8 cellular contexts compared by ENCODE assay signal in genomic region chr3:72487078-72487765, GRCh38. TPM values are rescaled to one million over a fixed set of nuclear protein-coding genes. Genes with fewer than 3 reads are reported as not detected.
A peak's percentile ranks its signal among the peaks of the same experiment; 100 is the strongest.
DNase-seq lines count a peak whose midpoint lies in the region; ATAC-seq, FAIRE-seq and TF ChIP-seq lines count a peak whose summit lies in the region.

No MANE protein-coding gene starts in this region.

- H3K27me3 Mint-ChIP-seq in nephron (ENCODE audit: low read depth): peaks cover 39% of the 10 kb centered on the region

- H3K4me3 ChIP-seq in colonic mucosa: no peak overlapping the region

- ATAC-seq in GM21528 (IDR thresholded peaks at IDR 0.05; ENCODE audit: low FRiP score, unreplicated experiment) (no peak), HG02678 (IDR thresholded peaks at IDR 0.05; ENCODE audit: unreplicated experiment) (no peak)

- no peak for TF ChIP-seq CTCF in colonic mucosa (IDR thresholded peaks at IDR 0.05)
- TF ChIP-seq CTCF in nephron (IDR thresholded peaks at IDR 0.05; ENCODE audit: unreplicated experiment in 3 of 3): no peak

- H3K27ac Mint-ChIP-seq in nephron: peak overlapping the region; percentile 20 to 64 (median 23)

- H3K9me3 Mint-ChIP-seq in nephron: peaks cover 6% of the 10 kb centered on the region

- no peak overlapping the region for H3K4me3 Mint-ChIP-seq in nephron

- H3K9me3 ChIP-seq in colonic mucosa: no peaks in the 10 kb centered on the region

- no peaks in the 10 kb centered on the region for H3K36me3 ChIP-seq in colonic mucosa

- no peaks in the 10 kb centered on the region for H3K27me3 ChIP-seq in colonic mucosa

- DNase-seq in GM04503 (ENCODE audit: low read depth) (peak; percentile 88), NCI-H226 (peak; percentile 39), colonic mucosa (peak; percentile 52), urothelium cell line (ENCODE audit: low spot score) (peak; percentile 91), HuH-7 (ENCODE audit: low spot score) (no peak)

- peak overlapping the region; percentile 16 for H3K27ac ChIP-seq in colonic mucosa

- H3K36me3 Mint-ChIP-seq in nephron (ENCODE audit: low read depth): no peaks in the 10 kb centered on the region

- peak; percentile 90 for FAIRE-seq in urothelium cell line (lab: Jason Lieb, UNC)

- intact Hi-C loops in colonic mucosa (cut with DNase I): no loop called here

- no peak overlapping the region for H3K9ac ChIP-seq in colonic mucosa (ENCODE audit: low read depth in 2 of 2, low read length in 2 of 2)

- H3K4me1 ChIP-seq in colonic mucosa: peaks cover 5% of the 10 kb centered on the region

- H3K4me1 Mint-ChIP-seq in nephron: peaks cover 46% of the 10 kb centered on the region

RNA-seq across cellular contexts. Expression of gene RYBP, which starts 40.8 kb away (rescaled TPM):
- 10 to 100 TPM; 13.0 to 24.7 TPM for total RNA-seq in colonic mucosa
